Comparison of ENCODE assay signal across 8 cellular contexts in genomic region chr6:3742426-3743344, GRCh38. TPM values are rescaled to one million over a fixed set of nuclear protein-coding genes. Genes with fewer than 3 reads are reported as not detected.
A peak's percentile ranks its signal among the peaks of the same experiment; 100 is the strongest.
DNase-seq lines count a peak whose midpoint lies in the region; ATAC-seq lines count a peak whose summit lies in the region.

No MANE protein-coding gene starts in this region.

- no peak overlapping the region for H2BK120ac ChIP-seq in mesenchymal stem cell (ENCODE audit: low read depth, low read length)

- H2AK5ac ChIP-seq in mesenchymal stem cell (ENCODE audit: low read length, severe bottlenecking): peak overlapping the region; percentile 59

- no peak overlapping the region for H4K91ac ChIP-seq in mesenchymal stem cell (ENCODE audit: low read length)

- no peak overlapping the region for H3K23ac ChIP-seq in mesenchymal stem cell (ENCODE audit: low read length in 2 of 2)

- POLR2A ChIA-PET in activated CD4-positive, alpha-beta memory T cell treated with anti-CD3 and anti-CD28 coated beads for 36 hours (lab: Charles Lee): no interaction called here

- H2BK5ac ChIP-seq in mesenchymal stem cell (ENCODE audit: low read depth, low read length, poor library complexity, severe bottlenecking): no peak overlapping the region

- WGBS in mesenchymal stem cell: 29% methylated on average over 37 of the region's 37 CpGs

- intact Hi-C loops in activated CD4-positive, alpha-beta memory T cell treated with anti-CD3 and anti-CD28 coated beads for 36 hours (cut with micrococcal nuclease): loop anchor here (1.0 to 2.0 kb wide), 7 partner anchors 104 to 468 kb away; no protein-coding TSS in a partner anchor

- H3K9me3 Mint-ChIP-seq in activated CD4-positive, alpha-beta memory T cell treated with anti-CD3 and anti-CD28 coated beads for 36 hours: no peaks in the 10 kb centered on the region

- no peak overlapping the region for H3K27ac Mint-ChIP-seq in activated CD4-positive, alpha-beta memory T cell treated with anti-CD3 and anti-CD28 coated beads for 36 hours

- CTCF ChIA-PET in activated CD4-positive, alpha-beta memory T cell treated with anti-CD3 and anti-CD28 coated beads for 36 hours (lab: Charles Lee): interaction anchor here (0.6 to 10.3 kb wide), 27 partner anchors 9 to 480 kb away, joined by 3 to 98 read pairs (median 4); partner anchors contain the start of gene FAM50B

- no peak overlapping the region for H3K4ac ChIP-seq in mesenchymal stem cell (ENCODE audit: low read depth in 1 of 2, low read length in 2 of 2)

- in situ Hi-C loops in ACHN (cut with HindIII; ENCODE audit: low pct_ligation_motif_present, low pct_unique_long_range_greater_than_20kb, low sequenced_read_pairs): no loop called here

- H4K8ac ChIP-seq in mesenchymal stem cell (ENCODE audit: low read length): no peak overlapping the region

- no peak overlapping the region for H2BK15ac ChIP-seq in mesenchymal stem cell (ENCODE audit: low read depth, poor library complexity, severe bottlenecking)

- peaks cover 13% of the 10 kb centered on the region for H3K27me3 Mint-ChIP-seq in activated CD4-positive, alpha-beta memory T cell treated with anti-CD3 and anti-CD28 coated beads for 36 hours

- H3K9ac ChIP-seq in mesenchymal stem cell (ENCODE audit: low read length): peak overlapping the region; percentile 97

- H2BK12ac ChIP-seq in mesenchymal stem cell (ENCODE audit: low read length in 2 of 2): no peak overlapping the region

- no peak overlapping the region for H3K14ac ChIP-seq in mesenchymal stem cell (ENCODE audit: low read length in 2 of 2)

- H3K4me1 Mint-ChIP-seq in activated CD4-positive, alpha-beta memory T cell treated with anti-CD3 and anti-CD28 coated beads for 36 hours (ENCODE audit: low read depth): peaks cover 14% of the 10 kb centered on the region

- DNase-seq in ACHN (peak; percentile 66), NCI-H82 treated with DMSO at 0.1 percent for 48 hours (lab: John Stamatoyannopoulos, UW; ENCODE audit: unreplicated experiment) (peak; percentile 37), ecto neural progenitor cell (ENCODE audit: low spot score) (peak; percentile 89), mesenchymal stem cell (peak; percentile 76)
- peak; percentile 92 for DNase-seq in activated CD4-positive, alpha-beta memory T cell treated with anti-CD3 and anti-CD28 coated beads for 36 hours
- peak; percentile 60 for DNase-seq in stimulated activated CD8-positive, alpha-beta memory T cell treated with anti-CD3 and anti-CD28 coated beads, Interleukin-12 subunit alpha, Interleukin-12 subunit beta, amount 100 ng/mL, for 24 hours (ENCODE audit: extremely low read depth)

- H3K18ac ChIP-seq in mesenchymal stem cell (ENCODE audit: low read depth in 1 of 2, low read length in 2 of 2): peak overlapping the region in 1 of 2 experiments; percentile 61

- peaks cover 56% of the 10 kb centered on the region for H3K4me1 ChIP-seq in mesenchymal stem cell (ENCODE audit: control insufficient read depth, insufficient read depth, low read depth, low read length)

- H2AFZ ChIP-seq in mesenchymal stem cell (ENCODE audit: low read depth, low read length): no peak overlapping the region

- ATAC-seq in GM18517 (IDR thresholded peaks at IDR 0.05; ENCODE audit: unreplicated experiment): peak; percentile 63
- ATAC-seq in HG03159 (IDR thresholded peaks at IDR 0.05; ENCODE audit: unreplicated experiment): peak; percentile 70

- H3K4me2 ChIP-seq in mesenchymal stem cell (ENCODE audit: low read length, poor library complexity, severe bottlenecking): peak overlapping the region; percentile 5

- peak overlapping the region; percentile 40 for H3K4me3 Mint-ChIP-seq in activated CD4-positive, alpha-beta memory T cell treated with anti-CD3 and anti-CD28 coated beads for 36 hours

- H3K36me3 Mint-ChIP-seq in activated CD4-positive, alpha-beta memory T cell treated with anti-CD3 and anti-CD28 coated beads for 36 hours: no peaks in the 10 kb centered on the region

- no peaks in the 10 kb centered on the region for H3K27me3 ChIP-seq in mesenchymal stem cell (ENCODE audit: control insufficient read depth in 1 of 2, insufficient read depth in 1 of 2, low read length in 2 of 2)

- H3K27ac ChIP-seq in mesenchymal stem cell (ENCODE audit: low read length, poor library complexity, severe bottlenecking): peak overlapping the region; percentile 4

- peaks cover 10% of the 10 kb centered on the region for H3K79me1 ChIP-seq in mesenchymal stem cell (replicated peaks; ENCODE audit: low read length, poor library complexity, severe bottlenecking)

- H3K36me3 ChIP-seq in mesenchymal stem cell (ENCODE audit: control insufficient read depth in 1 of 2, insufficient read depth in 2 of 2, low read depth in 1 of 2, low read length in 2 of 2): peaks cover 31 to 56% of the 10 kb centered on the region in 2 experiments

- H3K9me3 ChIP-seq in mesenchymal stem cell (ENCODE audit: control insufficient read depth, low read length): no peaks in the 10 kb centered on the region

- peak overlapping the region in 1 of 2 experiments; percentile 67 for H3K4me3 ChIP-seq in mesenchymal stem cell (ENCODE audit: insufficient read depth in 1 of 2, low read depth in 1 of 2, low read length in 2 of 2)

RNA-seq across cellular contexts. Expression of gene PXDC1, which starts 8.8 kb away (rescaled TPM):
- 1 to 10 TPM; 3.9 to 4.8 TPM for total RNA-seq in activated CD4-positive, alpha-beta memory T cell treated with anti-CD3 and anti-CD28 coated beads for 36 hours
- polyA plus RNA-seq in mesenchymal stem cell (2013, experiment 1 of 2): 40.5 TPM
- 41.6 TPM for polyA plus RNA-seq in mesenchymal stem cell (2013, experiment 2 of 2)

Comparison
In these comparisons a context has a peak if more than half of its experiments do, and no peak if none do; other contexts are left out.
1. DNase-seq: peak in every context shown above with its lines; median percentile 92 in activated CD4-positive, alpha-beta memory T cell treated with anti-CD3 and anti-CD28 coated beads for 36 hours; 89 in ecto neural progenitor cell; 76 in mesenchymal stem cell; 66 in ACHN; 60 in stimulated activated CD8-positive, alpha-beta memory T cell treated with anti-CD3 and anti-CD28 coated beads, Interleukin-12 subunit alpha, Interleukin-12 subunit beta, amount 100 ng/mL, for 24 hours; 37 in NCI-H82 treated with DMSO at 0.1 percent for 48 hours.